Comparison of ENCODE assay signal across 17 cellular contexts in the genomic region with DNA sequence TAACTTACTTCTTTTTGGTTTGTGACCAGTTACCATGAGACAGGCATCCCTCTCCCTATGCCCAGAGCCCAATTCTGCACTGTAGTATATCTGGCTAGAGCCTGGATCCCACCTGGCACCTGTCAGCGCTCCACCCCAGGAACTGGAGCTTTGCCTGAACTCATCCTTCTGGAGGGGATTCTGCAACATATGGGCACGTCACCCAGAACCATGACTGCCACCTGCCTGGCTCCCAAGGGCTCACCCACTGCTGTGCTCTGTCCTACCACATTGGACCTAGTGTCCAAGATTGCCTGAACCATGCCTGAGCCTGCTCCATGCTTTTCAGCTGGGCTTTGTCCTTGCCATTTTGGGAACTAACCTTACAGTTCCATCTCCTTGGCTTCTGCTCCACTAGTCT. TPM values are rescaled to one million over a fixed set of nuclear protein-coding genes. Genes with fewer than 3 reads are reported as not detected.
DNase-seq lines count a peak whose midpoint lies in the region; ATAC-seq and TF ChIP-seq lines count a peak whose summit lies in the region.
"Had no signal": no experiment of that assay in that cellular context is flagged by ENCODE, and none has a peak within 500 bp of the region (broad histone marks: within the 10 kb centered on the region; RNA-seq: fewer than 3 reads in every experiment).

No MANE protein-coding gene starts in this region.

- H3K36me3 Mint-ChIP-seq in chondrocyte (ENCODE audit: low read depth) = no peaks in the 10 kb centered on the region
- H3K36me3 Mint-ChIP-seq: CD8-positive, alpha-beta T cell had no signal

- peak; percentile 78 for DNase-seq in NCI-H2171 treated with DMSO at 0.1 percent for 48 hours (lab: John Stamatoyannopoulos, UW)
- DNase-seq in NCI-H2171 (lab: John Stamatoyannopoulos, UW) = no peak
- DNase-seq in cerebellar nuclear complex (lab: John Stamatoyannopoulos, UW) = peak; percentile 53 to 75
- peak; percentile 63 for DNase-seq in chondrocyte (ENCODE audit: low spot score)
- DNase-seq in NCI-H128 (lab: John Stamatoyannopoulos, UW; ENCODE audit: unreplicated experiment) = no peak
- no peak for DNase-seq in activated naive CD4-positive, alpha-beta T cell treated with anti-CD3 and anti-CD28 coated beads, Interleukin-2, amount 50 U/mL, for 16 hours
- DNase-seq: AML-193; Caco-2; Calu3; CD4-positive, alpha-beta T cell; CD8-positive, alpha-beta T cell; DMS79 treated with DMSO at 0.1 percent for 48 hours; GDM1 had no signal

- H3K27me3 Mint-ChIP-seq in chondrocyte (ENCODE audit: low read depth) = no peaks in the 10 kb centered on the region

- ATAC-seq in HG02970 (IDR thresholded peaks at IDR 0.05; ENCODE audit: low FRiP score, unreplicated experiment) = no peak
- ATAC-seq: A549; CD8-positive, alpha-beta T cell; GM12878 had no signal

- peaks cover 6% of the 10 kb centered on the region for H3K9me3 Mint-ChIP-seq in chondrocyte (ENCODE audit: low read depth)
- H3K9me3 Mint-ChIP-seq: CD4-positive, alpha-beta T cell; CD8-positive, alpha-beta T cell had no signal

- no peak overlapping the region for H3K27ac Mint-ChIP-seq in chondrocyte (ENCODE audit: unreplicated experiment)
- H3K27ac Mint-ChIP-seq: B cell; CD4-positive, alpha-beta T cell; CD8-positive, alpha-beta T cell had no signal

- TF ChIP-seq CTCF in chondrocyte (IDR thresholded peaks at IDR 0.05) = no peak

- H3K4me3 Mint-ChIP-seq in chondrocyte (ENCODE audit: unreplicated experiment) = no peak overlapping the region
- H3K4me3 Mint-ChIP-seq: B cell; CD4-positive, alpha-beta T cell; CD8-positive, alpha-beta T cell had no signal

- no peaks in the 10 kb centered on the region for H3K4me1 Mint-ChIP-seq in chondrocyte (ENCODE audit: low read depth)
- H3K4me1 Mint-ChIP-seq: B cell had no signal

RNA-seq across cellular contexts. Expression of gene GAP43, which starts 21.1 kb away (rescaled TPM):
- 3.3 to 33.7 TPM (median 3.6 TPM) in 3 replicates for total RNA-seq in chondrocyte
- total RNA-seq: B cell; Caco-2; Calu3; CD4-positive, alpha-beta T cell; CD8-positive, alpha-beta T cell; GM12878 had no signal

Comparison
In these comparisons a context has a peak if more than half of its experiments do, and no peak if none do; other contexts are left out.
1. DNase-seq: peak in NCI-H2171 treated with DMSO at 0.1 percent for 48 hours (single experiment), cerebellar nuclear complex (2 of 2) and chondrocyte (single experiment); none in NCI-H2171 (single experiment), NCI-H128 (single experiment) and activated naive CD4-positive, alpha-beta T cell treated with anti-CD3 and anti-CD28 coated beads, Interleukin-2, amount 50 U/mL, for 16 hours (single experiment).